In the genomic region with DNA sequence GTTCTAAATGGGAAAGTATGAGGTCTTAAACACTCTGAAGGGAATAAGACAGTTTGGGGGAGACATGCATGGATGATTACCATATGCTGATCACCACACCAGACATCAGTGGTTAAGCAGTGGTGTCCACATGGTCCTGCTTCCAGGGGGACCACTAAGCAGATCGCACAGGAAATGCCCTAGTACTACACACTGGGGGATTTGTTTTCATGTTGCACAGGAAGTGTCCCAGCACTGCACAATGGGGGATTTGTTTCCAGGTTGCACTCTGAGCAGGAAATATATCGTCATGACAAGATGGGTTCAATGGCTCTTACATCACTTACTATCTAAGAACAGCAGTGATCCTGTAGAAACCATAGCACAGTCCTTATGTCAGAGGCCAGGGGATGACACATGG, we compare ENCODE assay signal across 1 cellular context.
TF ChIP-seq lines count a peak whose summit lies in the region.

No MANE protein-coding gene starts in this region.

TF ChIP-seq in H1, 55 proteins besides CTCF, POLR2A, EP300 and RAD21 (continued from another document):
- TF ChIP-seq GABPA (IDR thresholded peaks at IDR 0.05; ENCODE audit: borderline replicate concordance, insufficient read depth, low read length) (peak; percentile 88), YY1 (IDR thresholded peaks at IDR 0.05; ENCODE audit: low read depth, low read length) (no peak), JUN (IDR thresholded peaks at IDR 0.05; ENCODE audit: low read depth, low read length) (no peak)
- TF ChIP-seq, protein P1, sequence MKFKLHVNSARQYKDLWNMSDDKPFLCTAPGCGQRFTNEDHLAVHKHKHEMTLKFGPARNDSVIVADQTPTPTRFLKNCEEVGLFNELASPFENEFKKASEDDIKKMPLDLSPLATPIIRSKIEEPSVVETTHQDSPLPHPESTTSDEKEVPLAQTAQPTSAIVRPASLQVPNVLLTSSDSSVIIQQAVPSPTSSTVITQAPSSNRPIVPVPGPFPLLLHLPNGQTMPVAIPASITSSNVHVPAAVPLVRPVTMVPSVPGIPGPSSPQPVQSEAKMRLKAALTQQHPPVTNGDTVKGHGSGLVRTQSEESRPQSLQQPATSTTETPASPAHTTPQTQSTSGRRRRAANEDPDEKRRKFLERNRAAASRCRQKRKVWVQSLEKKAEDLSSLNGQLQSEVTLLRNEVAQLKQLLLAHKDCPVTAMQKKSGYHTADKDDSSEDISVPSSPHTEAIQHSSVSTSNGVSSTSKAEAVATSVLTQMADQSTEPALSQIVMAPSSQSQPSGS (IDR thresholded peaks at IDR 0.05; ENCODE audit: low read length) = no peak
